Comparison of ENCODE assay signal across 20 cellular contexts in the genomic region with DNA sequence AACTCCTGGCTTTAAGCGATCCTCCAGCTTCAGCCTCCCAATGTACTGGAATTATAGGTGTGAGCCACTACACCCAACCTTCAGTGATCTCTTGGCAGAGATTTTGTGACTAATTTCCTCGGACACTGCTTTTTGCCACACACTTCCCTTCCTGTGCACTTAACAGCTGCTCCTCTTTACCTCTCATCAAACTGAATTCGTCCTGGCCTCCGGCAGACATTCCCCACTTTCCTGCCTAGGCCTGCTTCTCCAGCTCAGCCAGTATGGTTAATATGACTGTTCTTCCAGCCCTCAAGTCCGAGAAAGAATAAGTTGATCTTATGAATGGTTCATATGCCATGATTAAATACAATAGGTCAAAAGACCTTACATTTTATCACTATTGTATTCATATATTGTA.
DNase-seq lines count a peak whose midpoint lies in the region; ATAC-seq, FAIRE-seq and TF ChIP-seq lines count a peak whose summit lies in the region.
"Had no signal": no experiment of that assay in that cellular context is flagged by ENCODE, and none has a peak within 500 bp of the region (broad histone marks: within the 10 kb centered on the region; RNA-seq: fewer than 3 reads in every experiment).

No MANE protein-coding gene starts in this region.

- CTCF ChIA-PET in RWPE1 (lab: Yijun Ruan, JAX): interaction anchor here (0.9 kb wide), 1 partner anchor 63 kb away, joined by 3 read pairs; no protein-coding TSS in a partner anchor

- TF ChIP-seq CTCF in RWPE1 (conservative IDR thresholded peaks at IDR 0.05; ENCODE audit: low read depth): no peak
- TF ChIP-seq CTCF in epithelial cell of esophagus (IDR thresholded peaks at IDR 0.05; ENCODE audit: insufficient read depth, low read depth, low read length, missing control alignments): no peak
- no peak for TF ChIP-seq CTCF in foreskin keratinocyte (conservative IDR thresholded peaks at IDR 0.05)

- peak; percentile 23 for FAIRE-seq in HTR-8/SVneo (lab: Jason Lieb, UNC)
- FAIRE-seq: G401.6, GM12892, GM19239 had no signal

- H3K4me3 ChIP-seq in epithelial cell of esophagus (ENCODE audit: low read length): no peak overlapping the region
- H3K4me3 ChIP-seq: GM23338 had no signal

- POLR2A ChIA-PET in RWPE1 (lab: Yijun Ruan, JAX; ENCODE audit: low non-redundant PET): no interaction called here

- ATAC-seq in foreskin keratinocyte: peak; percentile 56
- no peak for ATAC-seq in GM18870 (IDR thresholded peaks at IDR 0.05; ENCODE audit: unreplicated experiment)
- ATAC-seq in HG03520 (IDR thresholded peaks at IDR 0.05; ENCODE audit: unreplicated experiment): no peak
- ATAC-seq: CD8-positive, alpha-beta T cell; GM23338; HCT116 had no signal

- no peak for DNase-seq in HTR-8/SVneo (ENCODE audit: insufficient read length, low spot score)
- DNase-seq in RWPE1 (ENCODE audit: low spot score): no peak
- DNase-seq in epithelial cell of esophagus (ENCODE audit: low read depth): peak; percentile 81
- peak; percentile 59 to 81 for DNase-seq in foreskin keratinocyte
- no peak for DNase-seq in effector CD4-positive, alpha-beta T cell
- no peak for DNase-seq in stimulated activated CD8-positive, alpha-beta memory T cell treated with anti-CD3 and anti-CD28 coated beads, Interleukin-4, amount 100 ng/mL, for 48 hours
- DNase-seq: C1 segment of cervical spinal cord; Caco-2; CD4-positive, CD25-positive, alpha-beta regulatory T cell; CD8-positive, alpha-beta T cell; DMS153; DND-41; H9 had no signal

- no peaks in the 10 kb centered on the region for H3K4me1 ChIP-seq in foreskin keratinocyte
- H3K4me1 ChIP-seq: Caco-2 had no signal

- H3K27me3 ChIP-seq in foreskin keratinocyte: no peaks in the 10 kb centered on the region

- H3K27ac ChIP-seq in RWPE1: peak overlapping the region; percentile 43; the same call in 1 of the 2 replicates
- no peak overlapping the region for H3K27ac ChIP-seq in foreskin keratinocyte

Comparison
In these comparisons a context has a peak if more than half of its experiments do, and no peak if none do; other contexts are left out.
1. DNase-seq: peak in epithelial cell of esophagus (single experiment) and foreskin keratinocyte (2 of 2); none in HTR-8/SVneo (single experiment), RWPE1 (single experiment), effector CD4-positive, alpha-beta T cell (single experiment) and stimulated activated CD8-positive, alpha-beta memory T cell treated with anti-CD3 and anti-CD28 coated beads, Interleukin-4, amount 100 ng/mL, for 48 hours (single experiment).